In the genomic region with DNA sequence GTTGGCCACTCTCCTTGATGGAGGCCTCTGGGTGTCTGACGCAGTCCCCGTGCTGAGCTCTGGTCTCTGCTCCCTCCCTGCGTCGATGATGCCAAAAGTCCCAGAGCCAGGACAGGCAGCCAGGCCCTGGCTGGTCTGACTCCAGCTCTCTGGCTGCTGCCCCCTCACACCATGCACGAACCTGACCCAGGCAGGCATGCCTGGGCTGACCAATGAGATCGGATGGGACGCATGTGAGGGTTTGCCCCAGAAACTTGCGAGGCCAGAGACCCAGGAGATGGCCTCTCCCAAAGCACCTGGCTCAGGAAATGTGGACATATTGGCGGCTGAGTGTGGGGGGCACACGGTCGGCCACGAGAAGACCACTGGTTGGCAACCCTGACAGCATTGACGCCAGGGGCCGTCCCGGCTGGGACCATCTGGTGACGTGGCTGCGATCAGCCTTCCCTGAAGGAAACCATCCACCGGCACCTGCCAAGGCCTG, we compare ENCODE assay signal across 23 cellular contexts. TPM values are rescaled to one million over a fixed set of nuclear protein-coding genes. Genes with fewer than 3 reads are reported as not detected.
DNase-seq lines count a peak whose midpoint lies in the region; ATAC-seq and TF ChIP-seq lines count a peak whose summit lies in the region.
"Had no signal": no experiment of that assay in that cellular context is flagged by ENCODE, and none has a peak within 500 bp of the region (broad histone marks: within the 10 kb centered on the region; RNA-seq: fewer than 3 reads in every experiment).

No MANE protein-coding gene starts in this region.

- 89% methylated on average over 18 of the region's 18 CpGs for WGBS in esophagus muscularis mucosa
- WGBS in testis, 2 donors, result 94 to 99% methylated on average over 7 to 18 of the region's 18 CpGs
- whole genome bisulfite sequencing in hepatocyte (ENCODE audit: low lambda C conversion rate, missing lambda C conversion rate), result 86% methylated on average over 18 of the region's 18 CpGs

- H3K4me1 ChIP-seq in left ventricle myocardium inferior, result peaks cover 32% of the 10 kb centered on the region
- H3K4me1 ChIP-seq in esophagus muscularis mucosa, result peaks cover 5 to 22% (median 15%) of the 10 kb centered on the region in 4 donors
- peaks cover 19% of the 10 kb centered on the region for H3K4me1 ChIP-seq in testis
- peaks cover 6% of the 10 kb centered on the region for H3K4me1 ChIP-seq in hepatocyte (ENCODE audit: insufficient read depth)

- H3K9me3 ChIP-seq in left ventricle myocardium inferior (replicated peaks), result no peaks in the 10 kb centered on the region
- H3K9me3 ChIP-seq in esophagus muscularis mucosa, result no peaks in the 10 kb centered on the region
- no peaks in the 10 kb centered on the region for H3K9me3 ChIP-seq in testis
- H3K9me3 ChIP-seq in hepatocyte (ENCODE audit: low read depth), result no peaks in the 10 kb centered on the region
- H3K9me3 ChIP-seq: MG63 had no signal

- DNase-seq in Right ventricle myocardium inferior (ENCODE audit: missing footprints) (no peak), left ventricle myocardium inferior (no peak), esophagus muscularis mucosa (ENCODE audit: extremely low spot score) (peak; percentile 87), mucosa of gallbladder (ENCODE audit: low spot score) (peak; percentile 9), testis (peak; percentile 11), hepatocyte (ENCODE audit: low spot score) (no peak)
- DNase-seq: 8988T, GM23248, IMR-90, Karpas-422, MG63, NCI-H1048, NCI-H1436, NCI-H1930, NCI-H345, NCI-H526, PC-9 had no signal

- H3K79me2 ChIP-seq in hepatocyte, result no peaks in the 10 kb centered on the region

- ATAC-seq in Right ventricle myocardium inferior (peak; percentile 31), HG03378 (IDR thresholded peaks at IDR 0.05; ENCODE audit: unreplicated experiment) (no peak), GM19328 (IDR thresholded peaks at IDR 0.05; ENCODE audit: unreplicated experiment) (no peak)

- no peak overlapping the region for H3K4me2 ChIP-seq in hepatocyte
- H3K4me2 ChIP-seq: PC-9 had no signal

- no peaks in the 10 kb centered on the region for H4K20me1 ChIP-seq in hepatocyte (ENCODE audit: insufficient read depth, poor library complexity, severe bottlenecking)

- TF ChIP-seq CTCF in left ventricle myocardium inferior (IDR thresholded peaks at IDR 0.05; ENCODE audit: borderline replicate concordance), result no peak
- no peak for TF ChIP-seq CTCF in esophagus muscularis mucosa (IDR thresholded peaks at IDR 0.05)
- no peak for TF ChIP-seq CTCF in testis (IDR thresholded peaks at IDR 0.05)
- no peak for TF ChIP-seq CTCF in hepatocyte (IDR thresholded peaks at IDR 0.05; ENCODE audit: poor library complexity)

- no peaks in the 10 kb centered on the region for H3K36me3 ChIP-seq in left ventricle myocardium inferior
- no peaks in the 10 kb centered on the region for H3K36me3 ChIP-seq in esophagus muscularis mucosa
- H3K36me3 ChIP-seq in testis (ENCODE audit: low read depth, missing control alignments), result no peaks in the 10 kb centered on the region
- no peaks in the 10 kb centered on the region for H3K36me3 ChIP-seq in hepatocyte (replicated peaks; ENCODE audit: insufficient read depth, low read depth)
- H3K36me3 ChIP-seq: MG63 had no signal

- TF ChIP-seq EP300 in esophagus muscularis mucosa (IDR thresholded peaks at IDR 0.05), result no peak

- H3K9me2 ChIP-seq in hepatocyte (replicated peaks; ENCODE audit: insufficient read depth), result no peaks in the 10 kb centered on the region

- H3K4me3 ChIP-seq in left ventricle myocardium inferior (no peak overlapping the region), esophagus muscularis mucosa (no peak overlapping the region), testis (no peak overlapping the region), hepatocyte (no peak overlapping the region)
- H3K4me3 ChIP-seq: GM23248, MG63, PC-9 had no signal

- H2AFZ ChIP-seq in hepatocyte, result no peak overlapping the region
- H2AFZ ChIP-seq: GM23248, PC-9 had no signal

- peaks cover 11% of the 10 kb centered on the region for H3K27me3 ChIP-seq in left ventricle myocardium inferior (ENCODE audit: low read depth)
- H3K27me3 ChIP-seq in esophagus muscularis mucosa, result no peaks in the 10 kb centered on the region
- no peaks in the 10 kb centered on the region for H3K27me3 ChIP-seq in testis
- no peaks in the 10 kb centered on the region for H3K27me3 ChIP-seq in hepatocyte
- H3K27me3 ChIP-seq: MG63 had no signal

- TF ChIP-seq POLR2A in esophagus muscularis mucosa (IDR thresholded peaks at IDR 0.05; ENCODE audit: low read depth) (no peak), testis (IDR thresholded peaks at IDR 0.05) (no peak)

- H3K27ac ChIP-seq in left ventricle myocardium inferior (replicated peaks) (no peak overlapping the region), esophagus muscularis mucosa (replicated peaks in 1 of 4) (no peak overlapping the region), testis (no peak overlapping the region), hepatocyte (no peak overlapping the region)
- H3K27ac ChIP-seq: GM23248, PC-9 had no signal

- intact Hi-C loops in Right ventricle myocardium inferior (cut with DNase I) (no loop called here), left ventricle myocardium inferior (cut with micrococcal nuclease) (loop anchor here (5.0 kb wide), 1 partner anchor 223 kb away; no protein-coding TSS in a partner anchor), esophagus muscularis mucosa (cut with DNase I) (no loop called here), testis (cut with DNase I; ENCODE audit: low total_unique reads) (no loop called here)

RNA-seq across cellular contexts. Expression of a gene that starts 51.2 kb away (rescaled TPM):
- total RNA-seq in Right ventricle myocardium inferior, result 0.41 TPM
- 0.16 TPM for total RNA-seq in left ventricle myocardium inferior
- under 1 TPM in 1 of 4 donors, not detected in 3; 0.17 TPM for total RNA-seq in esophagus muscularis mucosa
- not detected for total RNA-seq in mucosa of gallbladder
- total RNA-seq in testis, result 10 to 100 TPM in 1 of 2 donors, 1 to 10 TPM in 1; 7.2 to 13.5 TPM
- 8.0 TPM for polyA plus RNA-seq in testis (ENCODE audit: insufficient read depth, low read depth, low replicate concordance)
- total RNA-seq in hepatocyte, result 0.07 TPM in 1 of 2 replicates, not detected in the other
- 0.46 TPM in 1 of 2 replicates, not detected in the other for polyA plus RNA-seq in hepatocyte
- total RNA-seq: GM23248, HT-29, IMR-90, PC-9, SK-MEL-5 had no signal
- polyA plus RNA-seq: AG04450, CD14-positive monocyte, GM23248, IMR-90 had no signal

Comparison
In these comparisons a context has a peak if more than half of its experiments do, and no peak if none do; other contexts are left out.
1. DNase-seq: peak in esophagus muscularis mucosa (single experiment), mucosa of gallbladder (single experiment) and testis (single experiment); none in Right ventricle myocardium inferior (single experiment), left ventricle myocardium inferior (single experiment) and hepatocyte (single experiment).